In genomic region chr15:59645812-59646211, GRCh38 we compare ENCODE assay signal across 2 cellular contexts. TPM values are rescaled to one million over a fixed set of nuclear protein-coding genes. Genes with fewer than 3 reads are reported as not detected.
"Had no signal": no experiment of that assay in that cellular context is flagged by ENCODE, and none has a peak within 500 bp of the region (broad histone marks: within the 10 kb centered on the region; RNA-seq: fewer than 3 reads in every experiment).

No MANE protein-coding gene starts in this region.

RNA-seq across cellular contexts. Expression of gene GCNT3, which starts 34.2 kb away (rescaled TPM):
- total RNA-seq: IMR-90 had no signal
- polyA plus RNA-seq: IgD-negative memory B cell, IMR-90 had no signal
